ENCODE assay signal across 11 cellular contexts in genomic region chr22:22157500-22157822, GRCh38.
DNase-seq lines count a peak whose midpoint lies in the region; ATAC-seq and TF ChIP-seq lines count a peak whose summit lies in the region.
"Had no signal": no experiment of that assay in that cellular context is flagged by ENCODE, and none has a peak within 500 bp of the region (broad histone marks: within the 10 kb centered on the region; RNA-seq: fewer than 3 reads in every experiment).

No MANE protein-coding gene starts in this region.

- H3K4me3 Mint-ChIP-seq in chondrocyte (ENCODE audit: unreplicated experiment), result no peak overlapping the region
- H3K4me3 Mint-ChIP-seq: activated CD8-positive, alpha-beta T cell treated with anti-CD3 and anti-CD28 coated beads, Interleukin-2, amount 10 ng/mL, durations not matched to agents 7 days and 5 days; dendritic cell treated with granulocyte-macrophage colony-stimulating factor and Interleukin-4, amounts not matched to agents 40 ng/mL and 50 ng/mL, for 4 days had no signal

- DNase-seq in H4 (ENCODE audit: low spot score) (no peak), chondrocyte (ENCODE audit: low spot score) (no peak), DMS153 (lab: John Stamatoyannopoulos, UW) (no peak)
- DNase-seq in activated naive CD4-positive, alpha-beta T cell (lab: John Stamatoyannopoulos, UW), result no peak

- H3K9me3 Mint-ChIP-seq in chondrocyte (ENCODE audit: low read depth), result peaks cover 2% of the 10 kb centered on the region
- H3K9me3 Mint-ChIP-seq: dendritic cell treated with granulocyte-macrophage colony-stimulating factor and Interleukin-4, amounts not matched to agents 40 ng/mL and 50 ng/mL, for 4 days had no signal

- ATAC-seq in HG03108 (IDR thresholded peaks at IDR 0.05; ENCODE audit: unreplicated experiment), result peak; percentile 15

- H3K36me3 ChIP-seq in BLaER1 (no peaks in the 10 kb centered on the region), SU-DHL-6 (ENCODE audit: low read length) (no peaks in the 10 kb centered on the region), neuron (ENCODE audit: insufficient read depth, low read length) (no peaks in the 10 kb centered on the region)
- H3K36me3 ChIP-seq: right atrium auricular region had no signal

- H3K36me3 Mint-ChIP-seq in chondrocyte (ENCODE audit: low read depth), result peaks cover 2% of the 10 kb centered on the region

- no peaks in the 10 kb centered on the region for H3K79me2 ChIP-seq in SU-DHL-6 (ENCODE audit: insufficient read depth, low read length)

- TF ChIP-seq CTCF in SU-DHL-6 (IDR thresholded peaks at IDR 0.05; ENCODE audit: insufficient read depth, low read length, poor library complexity, severe bottlenecking) (no peak), chondrocyte (IDR thresholded peaks at IDR 0.05) (no peak)

- H3K27me3 Mint-ChIP-seq in chondrocyte (ENCODE audit: low read depth), result peaks cover 36% of the 10 kb centered on the region

- H3K4me2 ChIP-seq in BLaER1 (peak overlapping the region; percentile 70), SU-DHL-6 (ENCODE audit: low read depth, low read length, poor library complexity, severe bottlenecking) (peak overlapping the region; percentile 42)

- H3K4me1 ChIP-seq in BLaER1 (peaks cover 41% of the 10 kb centered on the region), neuron (ENCODE audit: insufficient read depth, low read length) (no peaks in the 10 kb centered on the region)
- H3K4me1 ChIP-seq: right atrium auricular region had no signal

- H2AFZ ChIP-seq in SU-DHL-6 (ENCODE audit: low read depth, low read length, severe bottlenecking), result peak overlapping the region; percentile 55
- H2AFZ ChIP-seq in neuron (ENCODE audit: low read depth, low read length), result peak overlapping the region; percentile 91

- no peaks in the 10 kb centered on the region for H3K27me3 ChIP-seq in BLaER1
- no peaks in the 10 kb centered on the region for H3K27me3 ChIP-seq in SU-DHL-6 (ENCODE audit: low read length)
- peaks cover 9% of the 10 kb centered on the region for H3K27me3 ChIP-seq in neuron (ENCODE audit: insufficient read depth, low read length)
- H3K27me3 ChIP-seq: right atrium auricular region had no signal

- H3K9ac ChIP-seq in BLaER1, result peak overlapping the region; percentile 56; the same call in 1 of the 2 replicates
- peak overlapping the region; percentile 45 for H3K9ac ChIP-seq in SU-DHL-6 (ENCODE audit: low read length)

- H3K9me2 ChIP-seq in SU-DHL-6 (replicated peaks; ENCODE audit: insufficient read depth, low read length), result no peaks in the 10 kb centered on the region

- H3F3A ChIP-seq in SU-DHL-6 (ENCODE audit: insufficient read depth), result 0 out of 2 replicates have a peak, but pooled peaks cover under 1% of the 10 kb centered on the region

- no peaks in the 10 kb centered on the region for H3K4me1 Mint-ChIP-seq in chondrocyte (ENCODE audit: low read depth)

- H3K9me3 ChIP-seq in BLaER1 (no peaks in the 10 kb centered on the region), SU-DHL-6 (ENCODE audit: insufficient read depth, low read length) (no peaks in the 10 kb centered on the region), neuron (ENCODE audit: low read length) (no peaks in the 10 kb centered on the region)
- H3K9me3 ChIP-seq: right atrium auricular region had no signal

- no peak overlapping the region for H3K27ac Mint-ChIP-seq in chondrocyte (ENCODE audit: unreplicated experiment)

- H3K4me3 ChIP-seq in BLaER1 (no peak overlapping the region), SU-DHL-6 (ENCODE audit: insufficient read depth, low read length, poor library complexity, severe bottlenecking) (no peak overlapping the region), neuron (ENCODE audit: low read length) (no peak overlapping the region)
- H3K4me3 ChIP-seq: right atrium auricular region had no signal

- H3K27ac ChIP-seq in BLaER1 (peak overlapping the region; percentile 65), SU-DHL-6 (ENCODE audit: low read depth, low read length) (peak overlapping the region; percentile 73)
- H3K27ac ChIP-seq: right atrium auricular region had no signal

- no peaks in the 10 kb centered on the region for H4K20me1 ChIP-seq in BLaER1
- no peaks in the 10 kb centered on the region for H4K20me1 ChIP-seq in SU-DHL-6 (ENCODE audit: low read depth, low read length)
